ENCODE assay signal across 21 cellular contexts in genomic region chr17:60559659-60559994, GRCh38.
"Had no signal": no experiment of that assay in that cellular context is flagged by ENCODE, and none has a peak within 500 bp of the region (broad histone marks: within the 10 kb centered on the region; RNA-seq: fewer than 3 reads in every experiment).

No MANE protein-coding gene starts in this region.

- H3K9me3 ChIP-seq: prostate gland, right atrium auricular region, sigmoid colon, testis, tibial artery had no signal

- H3K27ac ChIP-seq: prostate gland, right atrium auricular region, sigmoid colon, testis, tibial artery had no signal

- ATAC-seq: effector memory CD8-positive, alpha-beta T cell; left ventricle myocardium superior; naive thymus-derived CD8-positive, alpha-beta T cell; stimulated activated effector memory CD8-positive, alpha-beta T cell treated with anti-CD3 and anti-CD28 coated beads, Interleukin-12 subunit alpha, Interleukin-12 subunit beta, amount 100 ng/mL, for 72 hours had no signal

- H3K27me3 Mint-ChIP-seq: type B pancreatic cell had no signal

- H3K36me3 ChIP-seq: prostate gland, right atrium auricular region, sigmoid colon, tibial artery had no signal

- H3K4me3 Mint-ChIP-seq: effector memory CD8-positive, alpha-beta T cell; memory B cell; naive thymus-derived CD8-positive, alpha-beta T cell; nephron progenitor cell; stimulated activated effector memory CD8-positive, alpha-beta T cell treated with anti-CD3 and anti-CD28 coated beads, Interleukin-12 subunit alpha, Interleukin-12 subunit beta, amount 100 ng/mL, for 72 hours; type B pancreatic cell had no signal

- H3K4me1 Mint-ChIP-seq: memory B cell; naive thymus-derived CD8-positive, alpha-beta T cell; stimulated activated effector memory CD8-positive, alpha-beta T cell treated with anti-CD3 and anti-CD28 coated beads, Interleukin-12 subunit alpha, Interleukin-12 subunit beta, amount 100 ng/mL, for 72 hours had no signal

- H3K36me3 Mint-ChIP-seq: stimulated activated effector memory CD8-positive, alpha-beta T cell treated with anti-CD3 and anti-CD28 coated beads, Interleukin-12 subunit alpha, Interleukin-12 subunit beta, amount 100 ng/mL, for 72 hours; type B pancreatic cell had no signal

- H3K9me3 Mint-ChIP-seq: effector memory CD8-positive, alpha-beta T cell; stimulated activated effector memory CD8-positive, alpha-beta T cell treated with anti-CD3 and anti-CD28 coated beads, Interleukin-12 subunit alpha, Interleukin-12 subunit beta, amount 100 ng/mL, for 72 hours had no signal

- H3K4me3 ChIP-seq: prostate gland, right atrium auricular region, sigmoid colon, testis, tibial artery had no signal

- H3K27me3 ChIP-seq: right atrium auricular region, sigmoid colon, testis, tibial artery had no signal

- H3K27ac Mint-ChIP-seq: effector memory CD8-positive, alpha-beta T cell; memory B cell; naive thymus-derived CD8-positive, alpha-beta T cell; nephron progenitor cell; stimulated activated effector memory CD8-positive, alpha-beta T cell treated with anti-CD3 and anti-CD28 coated beads, Interleukin-12 subunit alpha, Interleukin-12 subunit beta, amount 100 ng/mL, for 72 hours; type B pancreatic cell had no signal

- H3K4me1 ChIP-seq: prostate gland, right atrium auricular region, sigmoid colon, testis, tibial artery had no signal

- DNase-seq: cerebellar nuclear complex; cortex of kidney; effector memory CD8-positive, alpha-beta T cell; head of caudate nucleus; left ventricle myocardium superior; midbrain; naive thymus-derived CD8-positive, alpha-beta T cell; nephron progenitor cell; nucleus accumbens; sigmoid colon; stimulated activated CD4-positive, alpha-beta T cell treated with anti-CD3 and anti-CD28 coated beads, Interleukin-2, amount 100 ng/mL, for 24 hours; stimulated activated CD4-positive, alpha-beta T cell treated with anti-CD3 and anti-CD28 coated beads, Interleukin-4, amount 100 ng/mL, for 24 hours; stimulated activated naive CD4-positive, alpha-beta T cell treated with Interleukin-2 at 50 U/mL for 16 hours; substantia nigra; testis; tibial artery had no signal
